In genomic region chr9:109966643-109967368, GRCh38 we compare ENCODE assay signal across 13 cellular contexts.
DNase-seq lines count a peak whose midpoint lies in the region; ATAC-seq and TF ChIP-seq lines count a peak whose summit lies in the region.
"Had no signal": no experiment of that assay in that cellular context is flagged by ENCODE, and none has a peak within 500 bp of the region (broad histone marks: within the 10 kb centered on the region; RNA-seq: fewer than 3 reads in every experiment).

No MANE protein-coding gene starts in this region.

- H3K36me3 Mint-ChIP-seq in CD4-positive, alpha-beta T cell (ENCODE audit: low read depth) = no peaks in the 10 kb centered on the region

- WGBS in lower leg skin, 2 donors = 82 to 84% methylated on average over 13 of the region's 13 CpGs

- no peaks in the 10 kb centered on the region for H3K9me3 ChIP-seq in CD4-positive, alpha-beta T cell (ENCODE audit: control insufficient read depth, low read length)
- no peaks in the 10 kb centered on the region for H3K9me3 ChIP-seq in Peyer's patch
- H3K9me3 ChIP-seq: SJSA1 had no signal

- H3K27ac ChIP-seq in CD4-positive, alpha-beta T cell (ENCODE audit: low read depth, low read length) = no peak overlapping the region
- peak overlapping the region in 2 of 4 donors; percentile 73 to 82 for H3K27ac ChIP-seq in Peyer's patch
- H3K27ac ChIP-seq: C4-2B, SJSA1 had no signal

- H3K27me3 Mint-ChIP-seq in CD4-positive, alpha-beta T cell = no peaks in the 10 kb centered on the region

- H3K4me1 Mint-ChIP-seq in CD4-positive, alpha-beta T cell (ENCODE audit: low read depth) = peaks cover 72% of the 10 kb centered on the region

- H3K4me1 ChIP-seq in Peyer's patch = peaks cover 0 to 24% (median 9%) of the 10 kb centered on the region in 4 donors

- H3K27me3 ChIP-seq in CD4-positive, alpha-beta T cell (ENCODE audit: control insufficient read depth, insufficient read depth, low read length) = no peaks in the 10 kb centered on the region
- H3K27me3 ChIP-seq in Peyer's patch = no peaks in the 10 kb centered on the region
- H3K27me3 ChIP-seq: SJSA1 had no signal

- H3K4me3 ChIP-seq in Peyer's patch (no peak overlapping the region), lower leg skin (ENCODE audit: low read depth, poor library complexity, severe bottlenecking) (no peak overlapping the region)
- H3K4me3 ChIP-seq: SJSA1 had no signal

- TF ChIP-seq POLR2A in Peyer's patch (IDR thresholded peaks at IDR 0.05) = no peak
- no peak for TF ChIP-seq POLR2A in erythroblast (IDR thresholded peaks at IDR 0.05; ENCODE audit: low read length)
- TF ChIP-seq POLR2A in lower leg skin (IDR thresholded peaks at IDR 0.05) = no peak

- H3K9me3 Mint-ChIP-seq in CD4-positive, alpha-beta T cell = no peaks in the 10 kb centered on the region

- no peak for TF ChIP-seq CTCF in CD4-positive, alpha-beta T cell (IDR thresholded peaks at IDR 0.05)
- TF ChIP-seq CTCF in Peyer's patch (IDR thresholded peaks at IDR 0.05) = no peak
- no peak for TF ChIP-seq CTCF in lower leg skin (IDR thresholded peaks at IDR 0.05)

- peak overlapping the region; percentile 82 for H3K27ac Mint-ChIP-seq in CD4-positive, alpha-beta T cell

- CTCF ChIA-PET in CD4-positive, alpha-beta T cell (lab: Charles Lee) = no interaction called here

- POLR2A ChIA-PET in CD4-positive, alpha-beta T cell (lab: Charles Lee) = interaction anchor here (1.8 to 2.6 kb wide), 3 partner anchors 11 to 85 kb away, joined by 4 to 16 read pairs (median 6); no protein-coding TSS in a partner anchor

- no peak for ATAC-seq in CD4-positive, alpha-beta T cell (ENCODE audit: poor library complexity)
- peak; percentile 51 for ATAC-seq in GM18909 (IDR thresholded peaks at IDR 0.05; ENCODE audit: poor library complexity, unreplicated experiment)
- peak; percentile 27 for ATAC-seq in HG02852 (IDR thresholded peaks at IDR 0.05; ENCODE audit: unreplicated experiment)
- ATAC-seq: right cardiac atrium had no signal

- H3K36me3 ChIP-seq in Peyer's patch = no peaks in the 10 kb centered on the region

- DNase-seq in CD4-positive, alpha-beta T cell = no peak
- DNase-seq in Peyer's patch (peak in 2 of 3 donors; percentile 61 to 69), NCI-H187 treated with DMSO at 0.1 percent for 48 hours (lab: John Stamatoyannopoulos, UW) (no peak), NOMO-1 treated with DMSO at 0.1 percent for 48 hours (lab: John Stamatoyannopoulos, UW; ENCODE audit: unreplicated experiment) (no peak), erythroblast (lab: John Stamatoyannopoulos, UW) (no peak), lower leg skin (ENCODE audit: low spot score in 2 of 2) (no peak)
- DNase-seq: foreskin fibroblast, NCI-H1436 treated with DMSO at 0.1 percent for 48 hours, right cardiac atrium had no signal

- intact Hi-C loops in CD4-positive, alpha-beta T cell (cut with DNase I, micrococcal nuclease) = no loop called here
- intact Hi-C loops in lower leg skin (cut with DNase I; ENCODE audit: low total_unique reads) = no loop called here

- no peak overlapping the region for H3K4me3 Mint-ChIP-seq in CD4-positive, alpha-beta T cell

Comparison
In these comparisons a context has a peak if more than half of its experiments do, and no peak if none do; other contexts are left out.
1. DNase-seq: peak in Peyer's patch (2 of 3); none in CD4-positive, alpha-beta T cell (0 of 10), NCI-H187 treated with DMSO at 0.1 percent for 48 hours (single experiment), NOMO-1 treated with DMSO at 0.1 percent for 48 hours (single experiment), erythroblast (0 of 2) and lower leg skin (0 of 2).